ENCODE assay signal across 1 cellular context in genomic region chr2:111975053-111975552, GRCh38.
TF ChIP-seq lines count a peak whose summit lies in the region.

No MANE protein-coding gene starts in this region.

TF ChIP-seq in HepG2, 621 proteins besides CTCF, POLR2A, EP300 and RAD21 (continued from another document and continues in another):
- TF ChIP-seq GATA4 (IDR thresholded peaks at IDR 0.05; ENCODE audit: borderline replicate concordance, low read depth) (no peak), ATRX (CRISPR knock-in tag; IDR thresholded peaks at IDR 0.05; ENCODE audit: borderline replicate concordance) (no peak), TCF7 (IDR thresholded peaks at IDR 0.05; ENCODE audit: low read depth) (peak; percentile 71), ZNF790 (CRISPR knock-in tag; IDR thresholded peaks at IDR 0.05; ENCODE audit: borderline replicate concordance) (no peak), MBNL3 (CRISPR knock-in tag; conservative IDR thresholded peaks at IDR 0.05) (no peak), ZNF510 (CRISPR knock-in tag; IDR thresholded peaks at IDR 0.05; ENCODE audit: low read depth) (no peak), FOXA1 (IDR thresholded peaks at IDR 0.05) (no peak), FOXA1 (CRISPR knock-in tag; IDR thresholded peaks at IDR 0.05) (peak; percentile 88), MED13 (CRISPR knock-in tag; IDR thresholded peaks at IDR 0.05) (no peak), SALL2 (CRISPR knock-in tag; IDR thresholded peaks at IDR 0.05) (no peak), PITX1 (CRISPR knock-in tag; IDR thresholded peaks at IDR 0.05) (no peak), NR2F2 (IDR thresholded peaks at IDR 0.05; ENCODE audit: borderline replicate concordance, low read depth) (no peak), ZNF782 (CRISPR knock-in tag; IDR thresholded peaks at IDR 0.05; ENCODE audit: borderline replicate concordance) (no peak), BRD4 (CRISPR knock-in tag; IDR thresholded peaks at IDR 0.05) (no peak), HNRNPLL (IDR thresholded peaks at IDR 0.05; ENCODE audit: low read depth, low read length, poor library complexity, severe bottlenecking) (no peak), TRAFD1 (CRISPR knock-in tag; IDR thresholded peaks at IDR 0.05; ENCODE audit: borderline replicate concordance) (no peak), MED1 (CRISPR knock-in tag; IDR thresholded peaks at IDR 0.05) (peak; percentile 43), GABPA (IDR thresholded peaks at IDR 0.05; ENCODE audit: low read depth, low read length) (no peak), GABPA (CRISPR knock-in tag; IDR thresholded peaks at IDR 0.05; ENCODE audit: low read depth) (no peak), ZMYM4 (CRISPR knock-in tag; IDR thresholded peaks at IDR 0.05) (no peak), ONECUT2 (CRISPR knock-in tag; IDR thresholded peaks at IDR 0.05) (no peak), FLYWCH1 (CRISPR knock-in tag; IDR thresholded peaks at IDR 0.05) (no peak), ZNF33B (CRISPR knock-in tag; IDR thresholded peaks at IDR 0.05) (no peak), ZBTB1 (CRISPR knock-in tag; IDR thresholded peaks at IDR 0.05; ENCODE audit: borderline replicate concordance) (no peak), ZNF496 (CRISPR knock-in tag; IDR thresholded peaks at IDR 0.05; ENCODE audit: insufficient replicate concordance) (no peak), SMAD1 (CRISPR knock-in tag; IDR thresholded peaks at IDR 0.05; ENCODE audit: borderline replicate concordance, low read depth) (no peak), TFDP1 (CRISPR knock-in tag; IDR thresholded peaks at IDR 0.05; ENCODE audit: borderline replicate concordance) (peak; percentile 79; the same call in 1 of the 2 replicates), ZSCAN12 (CRISPR knock-in tag; IDR thresholded peaks at IDR 0.05) (no peak), NAIF1 (CRISPR knock-in tag; IDR thresholded peaks at IDR 0.05; ENCODE audit: borderline replicate concordance) (no peak), ZNF34 (CRISPR knock-in tag; IDR thresholded peaks at IDR 0.05; ENCODE audit: borderline replicate concordance) (no peak), MAZ (IDR thresholded peaks at IDR 0.05; ENCODE audit: borderline replicate concordance, low read depth, low read length) (no peak), MAZ (CRISPR knock-in tag; IDR thresholded peaks at IDR 0.05; ENCODE audit: low read depth) (no peak), RBM39 (IDR thresholded peaks at IDR 0.05; ENCODE audit: low read depth, low read length, poor library complexity, severe bottlenecking) (no peak), ARNT2 (CRISPR knock-in tag; IDR thresholded peaks at IDR 0.05; ENCODE audit: low read depth) (no peak), BRCA1 (CRISPR knock-in tag; IDR thresholded peaks at IDR 0.05) (no peak), AGO2 (optimal IDR thresholded peaks at IDR 0.05; ENCODE audit: low read depth, low read length) (no peak), NRL (CRISPR knock-in tag; IDR thresholded peaks at IDR 0.05; ENCODE audit: borderline replicate concordance) (no peak), NFE2L2 (IDR thresholded peaks at IDR 0.05; ENCODE audit: low read length) (no peak), ELK4 (CRISPR knock-in tag; IDR thresholded peaks at IDR 0.05; ENCODE audit: borderline replicate concordance) (no peak), ZNF138 (CRISPR knock-in tag; IDR thresholded peaks at IDR 0.05; ENCODE audit: low read depth) (peak; percentile 42; the same call in 1 of the 2 replicates), ZNF589 (CRISPR knock-in tag; conservative IDR thresholded peaks at IDR 0.05) (no peak), THYN1 (CRISPR knock-in tag; IDR thresholded peaks at IDR 0.05; ENCODE audit: borderline replicate concordance, low read depth) (no peak), ZFP41 (CRISPR knock-in tag; IDR thresholded peaks at IDR 0.05; ENCODE audit: borderline replicate concordance) (no peak), ZNF335 (CRISPR knock-in tag; IDR thresholded peaks at IDR 0.05) (0 out of 2 replicates have a peak, but pooled peaks have one; percentile 52), ZNF652 (CRISPR knock-in tag; IDR thresholded peaks at IDR 0.05; ENCODE audit: borderline replicate concordance, low read depth) (no peak), ATF6 (CRISPR knock-in tag; conservative IDR thresholded peaks at IDR 0.05) (no peak)
- TF ChIP-seq, protein P1, sequence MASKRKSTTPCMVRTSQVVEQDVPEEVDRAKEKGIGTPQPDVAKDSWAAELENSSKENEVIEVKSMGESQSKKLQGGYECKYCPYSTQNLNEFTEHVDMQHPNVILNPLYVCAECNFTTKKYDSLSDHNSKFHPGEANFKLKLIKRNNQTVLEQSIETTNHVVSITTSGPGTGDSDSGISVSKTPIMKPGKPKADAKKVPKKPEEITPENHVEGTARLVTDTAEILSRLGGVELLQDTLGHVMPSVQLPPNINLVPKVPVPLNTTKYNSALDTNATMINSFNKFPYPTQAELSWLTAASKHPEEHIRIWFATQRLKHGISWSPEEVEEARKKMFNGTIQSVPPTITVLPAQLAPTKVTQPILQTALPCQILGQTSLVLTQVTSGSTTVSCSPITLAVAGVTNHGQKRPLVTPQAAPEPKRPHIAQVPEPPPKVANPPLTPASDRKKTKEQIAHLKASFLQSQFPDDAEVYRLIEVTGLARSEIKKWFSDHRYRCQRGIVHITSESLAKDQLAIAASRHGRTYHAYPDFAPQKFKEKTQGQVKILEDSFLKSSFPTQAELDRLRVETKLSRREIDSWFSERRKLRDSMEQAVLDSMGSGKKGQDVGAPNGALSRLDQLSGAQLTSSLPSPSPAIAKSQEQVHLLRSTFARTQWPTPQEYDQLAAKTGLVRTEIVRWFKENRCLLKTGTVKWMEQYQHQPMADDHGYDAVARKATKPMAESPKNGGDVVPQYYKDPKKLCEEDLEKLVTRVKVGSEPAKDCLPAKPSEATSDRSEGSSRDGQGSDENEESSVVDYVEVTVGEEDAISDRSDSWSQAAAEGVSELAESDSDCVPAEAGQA (IDR thresholded peaks at IDR 0.05; ENCODE audit: low read depth): no peak
- TF ChIP-seq, protein P1 (CRISPR knock-in tag; IDR thresholded peaks at IDR 0.05; ENCODE audit: borderline replicate concordance): no peak
- TF ChIP-seq, protein P2, sequence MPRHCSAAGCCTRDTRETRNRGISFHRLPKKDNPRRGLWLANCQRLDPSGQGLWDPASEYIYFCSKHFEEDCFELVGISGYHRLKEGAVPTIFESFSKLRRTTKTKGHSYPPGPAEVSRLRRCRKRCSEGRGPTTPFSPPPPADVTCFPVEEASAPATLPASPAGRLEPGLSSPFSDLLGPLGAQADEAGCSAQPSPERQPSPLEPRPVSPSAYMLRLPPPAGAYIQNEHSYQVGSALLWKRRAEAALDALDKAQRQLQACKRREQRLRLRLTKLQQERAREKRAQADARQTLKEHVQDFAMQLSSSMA (CRISPR knock-in tag; IDR thresholded peaks at IDR 0.05): no peak
- TF ChIP-seq, protein P3, sequence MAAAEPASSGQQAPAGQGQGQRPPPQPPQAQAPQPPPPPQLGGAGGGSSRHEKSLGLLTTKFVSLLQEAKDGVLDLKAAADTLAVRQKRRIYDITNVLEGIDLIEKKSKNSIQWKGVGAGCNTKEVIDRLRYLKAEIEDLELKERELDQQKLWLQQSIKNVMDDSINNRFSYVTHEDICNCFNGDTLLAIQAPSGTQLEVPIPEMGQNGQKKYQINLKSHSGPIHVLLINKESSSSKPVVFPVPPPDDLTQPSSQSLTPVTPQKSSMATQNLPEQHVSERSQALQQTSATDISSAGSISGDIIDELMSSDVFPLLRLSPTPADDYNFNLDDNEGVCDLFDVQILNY (CRISPR knock-in tag; conservative IDR thresholded peaks at IDR 0.05): no peak
- TF ChIP-seq, protein P4, sequence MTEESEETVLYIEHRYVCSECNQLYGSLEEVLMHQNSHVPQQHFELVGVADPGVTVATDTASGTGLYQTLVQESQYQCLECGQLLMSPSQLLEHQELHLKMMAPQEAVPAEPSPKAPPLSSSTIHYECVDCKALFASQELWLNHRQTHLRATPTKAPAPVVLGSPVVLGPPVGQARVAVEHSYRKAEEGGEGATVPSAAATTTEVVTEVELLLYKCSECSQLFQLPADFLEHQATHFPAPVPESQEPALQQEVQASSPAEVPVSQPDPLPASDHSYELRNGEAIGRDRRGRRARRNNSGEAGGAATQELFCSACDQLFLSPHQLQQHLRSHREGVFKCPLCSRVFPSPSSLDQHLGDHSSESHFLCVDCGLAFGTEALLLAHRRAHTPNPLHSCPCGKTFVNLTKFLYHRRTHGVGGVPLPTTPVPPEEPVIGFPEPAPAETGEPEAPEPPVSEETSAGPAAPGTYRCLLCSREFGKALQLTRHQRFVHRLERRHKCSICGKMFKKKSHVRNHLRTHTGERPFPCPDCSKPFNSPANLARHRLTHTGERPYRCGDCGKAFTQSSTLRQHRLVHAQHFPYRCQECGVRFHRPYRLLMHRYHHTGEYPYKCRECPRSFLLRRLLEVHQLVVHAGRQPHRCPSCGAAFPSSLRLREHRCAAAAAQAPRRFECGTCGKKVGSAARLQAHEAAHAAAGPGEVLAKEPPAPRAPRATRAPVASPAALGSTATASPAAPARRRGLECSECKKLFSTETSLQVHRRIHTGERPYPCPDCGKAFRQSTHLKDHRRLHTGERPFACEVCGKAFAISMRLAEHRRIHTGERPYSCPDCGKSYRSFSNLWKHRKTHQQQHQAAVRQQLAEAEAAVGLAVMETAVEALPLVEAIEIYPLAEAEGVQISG (CRISPR knock-in tag; IDR thresholded peaks at IDR 0.05): peak; percentile 37; the same call in 1 of the 2 replicates
- TF ChIP-seq, protein P5, sequence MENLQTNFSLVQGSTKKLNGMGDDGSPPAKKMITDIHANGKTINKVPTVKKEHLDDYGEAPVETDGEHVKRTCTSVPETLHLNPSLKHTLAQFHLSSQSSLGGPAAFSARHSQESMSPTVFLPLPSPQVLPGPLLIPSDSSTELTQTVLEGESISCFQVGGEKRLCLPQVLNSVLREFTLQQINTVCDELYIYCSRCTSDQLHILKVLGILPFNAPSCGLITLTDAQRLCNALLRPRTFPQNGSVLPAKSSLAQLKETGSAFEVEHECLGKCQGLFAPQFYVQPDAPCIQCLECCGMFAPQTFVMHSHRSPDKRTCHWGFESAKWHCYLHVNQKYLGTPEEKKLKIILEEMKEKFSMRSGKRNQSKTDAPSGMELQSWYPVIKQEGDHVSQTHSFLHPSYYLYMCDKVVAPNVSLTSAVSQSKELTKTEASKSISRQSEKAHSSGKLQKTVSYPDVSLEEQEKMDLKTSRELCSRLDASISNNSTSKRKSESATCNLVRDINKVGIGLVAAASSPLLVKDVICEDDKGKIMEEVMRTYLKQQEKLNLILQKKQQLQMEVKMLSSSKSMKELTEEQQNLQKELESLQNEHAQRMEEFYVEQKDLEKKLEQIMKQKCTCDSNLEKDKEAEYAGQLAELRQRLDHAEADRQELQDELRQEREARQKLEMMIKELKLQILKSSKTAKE (CRISPR knock-in tag; IDR thresholded peaks at IDR 0.05; ENCODE audit: borderline replicate concordance): no peak
